18 cellular contexts compared by ENCODE assay signal in genomic region chrX:34778961-34779360, GRCh38.
DNase-seq lines count a peak whose midpoint lies in the region; ATAC-seq and TF ChIP-seq lines count a peak whose summit lies in the region.
"Had no signal": no experiment of that assay in that cellular context is flagged by ENCODE, and none has a peak within 500 bp of the region (broad histone marks: within the 10 kb centered on the region; RNA-seq: fewer than 3 reads in every experiment).

No MANE protein-coding gene starts in this region.

- H3K4ac ChIP-seq in mesenchymal stem cell (ENCODE audit: low read depth in 1 of 2, low read length in 2 of 2), result no peak overlapping the region

- H3K79me1 ChIP-seq in mesenchymal stem cell (replicated peaks; ENCODE audit: low read length, poor library complexity, severe bottlenecking), result no peaks in the 10 kb centered on the region

- WGBS in mesenchymal stem cell, result 37% methylated on average over 2 of the region's 2 CpGs

- H4K8ac ChIP-seq in mesenchymal stem cell (ENCODE audit: low read length), result no peak overlapping the region

- no peak overlapping the region for H3K27ac ChIP-seq in mesenchymal stem cell (ENCODE audit: low read length, poor library complexity, severe bottlenecking)
- H3K27ac ChIP-seq: BLaER1, neural progenitor cell had no signal

- H3K9ac ChIP-seq in mesenchymal stem cell (ENCODE audit: low read length), result peak overlapping the region; percentile 48
- H3K9ac ChIP-seq: BLaER1, neural progenitor cell had no signal

- no peak overlapping the region for H3K23ac ChIP-seq in mesenchymal stem cell (ENCODE audit: low read length in 2 of 2)

- no peak overlapping the region for H2BK5ac ChIP-seq in mesenchymal stem cell (ENCODE audit: low read depth, low read length, poor library complexity, severe bottlenecking)

- no peak overlapping the region for H2AFZ ChIP-seq in mesenchymal stem cell (ENCODE audit: low read depth, low read length)
- H2AFZ ChIP-seq: neural progenitor cell had no signal

- H3K36me3 ChIP-seq in mesenchymal stem cell (ENCODE audit: control insufficient read depth in 1 of 2, insufficient read depth in 2 of 2, low read depth in 1 of 2, low read length in 2 of 2) (no peaks in the 10 kb centered on the region), Caco-2 (ENCODE audit: control insufficient read depth, insufficient read depth, low read length) (no peaks in the 10 kb centered on the region)
- H3K36me3 ChIP-seq: BLaER1, neural progenitor cell had no signal

- TF ChIP-seq CTCF in chondrocyte (IDR thresholded peaks at IDR 0.05), result no peak
- no peak for TF ChIP-seq CTCF in Caco-2 (IDR thresholded peaks at IDR 0.05; ENCODE audit: insufficient read depth in 1 of 2, low read depth in 1 of 2, low read length in 1 of 2, severe bottlenecking in 1 of 2, unreplicated experiment in 1 of 2)

- peak overlapping the region; percentile 62 for H3K27ac Mint-ChIP-seq in chondrocyte (ENCODE audit: unreplicated experiment)
- H3K27ac Mint-ChIP-seq in Caco-2 (ENCODE audit: unreplicated experiment), result no peak overlapping the region
- H3K27ac Mint-ChIP-seq: activated naive CD8-positive, alpha-beta T cell; neural progenitor cell; stimulated activated naive CD8-positive, alpha-beta T cell treated with anti-CD3 and anti-CD28 coated beads, Interleukin-15, amount 100 ng/mL, for 72 hours had no signal

- no peak overlapping the region for H2BK120ac ChIP-seq in mesenchymal stem cell (ENCODE audit: low read depth, low read length)

- no TSS peak for BruUV-seq in Caco-2 (replicated peaks; lab: Mats Ljungman, UMichigan)

- H3K18ac ChIP-seq in mesenchymal stem cell (ENCODE audit: low read depth in 1 of 2, low read length in 2 of 2), result no peak overlapping the region

- POLR2A ChIA-PET in Caco-2 (lab: Charles Lee), result no interaction called here

- CTCF ChIA-PET in Caco-2 (lab: Charles Lee), result no interaction called here

- no peaks in the 10 kb centered on the region for H3K36me3 Mint-ChIP-seq in chondrocyte (ENCODE audit: low read depth)
- no peaks in the 10 kb centered on the region for H3K36me3 Mint-ChIP-seq in Caco-2 (ENCODE audit: insufficient read depth, unreplicated experiment)
- H3K36me3 Mint-ChIP-seq: activated naive CD8-positive, alpha-beta T cell; neural progenitor cell had no signal

- ATAC-seq in GM18517 (IDR thresholded peaks at IDR 0.05; ENCODE audit: unreplicated experiment) (no peak), HG02840 (IDR thresholded peaks at IDR 0.05; ENCODE audit: low FRiP score, unreplicated experiment) (no peak)
- ATAC-seq: Right ventricle myocardium inferior; stimulated activated naive CD8-positive, alpha-beta T cell treated with anti-CD3 and anti-CD28 coated beads, Interleukin-15, amount 100 ng/mL, for 72 hours had no signal

- H3K27me3 ChIP-seq in mesenchymal stem cell (ENCODE audit: control insufficient read depth in 1 of 2, insufficient read depth in 1 of 2, low read length in 2 of 2), result no peaks in the 10 kb centered on the region
- no peaks in the 10 kb centered on the region for H3K27me3 ChIP-seq in Caco-2 (replicated peaks; ENCODE audit: control insufficient read depth, insufficient read depth, low read length)
- H3K27me3 ChIP-seq: neural progenitor cell had no signal

- no peaks in the 10 kb centered on the region for H3K9me3 ChIP-seq in mesenchymal stem cell (ENCODE audit: control insufficient read depth, low read length)
- no peaks in the 10 kb centered on the region for H3K9me3 ChIP-seq in Caco-2
- H3K9me3 ChIP-seq: BLaER1 had no signal

- H2BK15ac ChIP-seq in mesenchymal stem cell (ENCODE audit: low read depth, poor library complexity, severe bottlenecking), result no peak overlapping the region

- peak; percentile 64 for DNase-seq in AG08395 (ENCODE audit: low spot score)
- DNase-seq in HS-5 (ENCODE audit: low read depth), result peak; percentile 65
- DNase-seq in chondrocyte (ENCODE audit: low spot score), result no peak
- peak; percentile 74 for DNase-seq in mesenchymal stem cell
- DNase-seq in Caco-2, result no peak
- DNase-seq in activated gamma-delta T cell (lab: John Stamatoyannopoulos, UW), result no peak
- DNase-seq: activated CD4-positive, alpha-beta T cell treated with anti-CD3 and anti-CD28 coated beads for 48 hours; DMS79; MM.1S; NCI-H82; small intestine; stimulated activated naive CD8-positive, alpha-beta T cell treated with anti-CD3 and anti-CD28 coated beads, Interleukin-15, amount 100 ng/mL, for 72 hours had no signal

- H3K4me3 ChIP-seq in mesenchymal stem cell (ENCODE audit: insufficient read depth in 1 of 2, low read depth in 1 of 2, low read length in 2 of 2) (no peak overlapping the region), Caco-2 (ENCODE audit: low read depth, low read length) (no peak overlapping the region)
- H3K4me3 ChIP-seq: BLaER1, neural progenitor cell had no signal

- intact Hi-C loops in Caco-2 (cut with micrococcal nuclease; ENCODE audit: unreplicated experiment), result no loop called here

- H2AK5ac ChIP-seq in mesenchymal stem cell (ENCODE audit: low read length, severe bottlenecking), result no peak overlapping the region

- H3K9me3 Mint-ChIP-seq in chondrocyte (ENCODE audit: low read depth), result peaks cover 3% of the 10 kb centered on the region
- no peaks in the 10 kb centered on the region for H3K9me3 Mint-ChIP-seq in Caco-2 (ENCODE audit: unreplicated experiment)
- H3K9me3 Mint-ChIP-seq: neural progenitor cell; stimulated activated naive CD8-positive, alpha-beta T cell treated with anti-CD3 and anti-CD28 coated beads, Interleukin-15, amount 100 ng/mL, for 72 hours had no signal

- no peak overlapping the region for H3K4me3 Mint-ChIP-seq in chondrocyte (ENCODE audit: unreplicated experiment)
- no peak overlapping the region for H3K4me3 Mint-ChIP-seq in Caco-2 (ENCODE audit: unreplicated experiment)
- H3K4me3 Mint-ChIP-seq: activated naive CD8-positive, alpha-beta T cell; neural progenitor cell; stimulated activated naive CD8-positive, alpha-beta T cell treated with anti-CD3 and anti-CD28 coated beads, Interleukin-15, amount 100 ng/mL, for 72 hours had no signal

- H2BK12ac ChIP-seq in mesenchymal stem cell (ENCODE audit: low read length in 2 of 2), result no peak overlapping the region

- no peak overlapping the region for H3K4me2 ChIP-seq in mesenchymal stem cell (ENCODE audit: low read length, poor library complexity, severe bottlenecking)
- H3K4me2 ChIP-seq: BLaER1, neural progenitor cell had no signal

- H4K91ac ChIP-seq in mesenchymal stem cell (ENCODE audit: low read length), result no peak overlapping the region

- peaks cover 11% of the 10 kb centered on the region for H3K4me1 Mint-ChIP-seq in chondrocyte (ENCODE audit: low read depth)
- H3K4me1 Mint-ChIP-seq in Caco-2 (ENCODE audit: low read depth, unreplicated experiment), result no peaks in the 10 kb centered on the region
- H3K4me1 Mint-ChIP-seq: neural progenitor cell; stimulated activated naive CD8-positive, alpha-beta T cell treated with anti-CD3 and anti-CD28 coated beads, Interleukin-15, amount 100 ng/mL, for 72 hours had no signal

- no peak overlapping the region for H3K14ac ChIP-seq in mesenchymal stem cell (ENCODE audit: low read length in 2 of 2)

- no peaks in the 10 kb centered on the region for H3K27me3 Mint-ChIP-seq in chondrocyte (ENCODE audit: low read depth)
- H3K27me3 Mint-ChIP-seq in Caco-2 (ENCODE audit: insufficient read depth, unreplicated experiment), result no peaks in the 10 kb centered on the region
- H3K27me3 Mint-ChIP-seq: activated naive CD8-positive, alpha-beta T cell; stimulated activated naive CD8-positive, alpha-beta T cell treated with anti-CD3 and anti-CD28 coated beads, Interleukin-15, amount 100 ng/mL, for 72 hours had no signal

- H3K4me1 ChIP-seq in mesenchymal stem cell (ENCODE audit: control insufficient read depth, insufficient read depth, low read depth, low read length) (no peaks in the 10 kb centered on the region), Caco-2 (no peaks in the 10 kb centered on the region)
- H3K4me1 ChIP-seq: BLaER1, neural progenitor cell had no signal

Comparison
In these comparisons a context has a peak if more than half of its experiments do, and no peak if none do; other contexts are left out.
1. DNase-seq: peak in AG08395 (single experiment), HS-5 (single experiment) and mesenchymal stem cell (single experiment); none in chondrocyte (single experiment), Caco-2 (0 of 2) and activated gamma-delta T cell (single experiment).